ENCODE assay signal across 9 cellular contexts in genomic region chr11:95067042-95067827, GRCh38. TPM values are rescaled to one million over a fixed set of nuclear protein-coding genes. Genes with fewer than 3 reads are reported as not detected.
DNase-seq lines count a peak whose midpoint lies in the region; ATAC-seq, FAIRE-seq and TF ChIP-seq lines count a peak whose summit lies in the region.
"Had no signal": no experiment of that assay in that cellular context is flagged by ENCODE, and none has a peak within 500 bp of the region (broad histone marks: within the 10 kb centered on the region; RNA-seq: fewer than 3 reads in every experiment).

No MANE protein-coding gene starts in this region.

- peaks cover 3% of the 10 kb centered on the region; the same call in 1 of the 2 replicates for H4K20me1 ChIP-seq in HepG2 (ENCODE audit: insufficient read depth, low read length)

- peak overlapping the region; percentile 82 for H3K4me2 ChIP-seq in HepG2 (ENCODE audit: low read depth, low read length)

- in situ Hi-C loops in HepG2 (cut with HindIII; ENCODE audit: extremely low pct_ligation_motif_present, low pct_unique_long_range_greater_than_20kb) = loop anchor here (10.0 kb wide), 1 partner anchor 638 kb away; no protein-coding TSS in a partner anchor

- H2AFZ ChIP-seq in HepG2 (ENCODE audit: low read length) = peak overlapping the region; percentile 76

- no peak for FAIRE-seq in HepG2 (lab: Jason Lieb, UNC)

- H3K27me3 ChIP-seq in HepG2 (ENCODE audit: control insufficient read depth in 1 of 2, insufficient read depth in 2 of 2, low read length in 2 of 2) = no peaks in the 10 kb centered on the region; a peak in 1 of 5 replicates

- peaks cover 18% of the 10 kb centered on the region for H3K4me1 ChIP-seq in HepG2 (ENCODE audit: insufficient read depth, low read length)

- H3K9ac ChIP-seq in HepG2 (ENCODE audit: insufficient read depth, low read depth, low read length) = peak overlapping the region; percentile 94

- no peak for TF ChIP-seq EP300 in HepG2 (IDR thresholded peaks at IDR 0.05; ENCODE audit: low read depth in 2 of 2, low read length in 2 of 2)
- no peak for TF ChIP-seq EP300 in HepG2 (CRISPR knock-in tag; IDR thresholded peaks at IDR 0.05; ENCODE audit: borderline replicate concordance)

- CTCF ChIA-PET in HepG2 (lab: Yijun Ruan, JAX; ENCODE audit: low intra/inter-chr PET ratio, low total read pairs) = no interaction called here

- TF ChIP-seq POLR2A in HepG2 (IDR thresholded peaks at IDR 0.05; ENCODE audit: insufficient read depth in 1 of 2, low read depth in 2 of 2, low read length in 2 of 2) = peak; percentile 60 to 66

- H3K4me3 ChIP-seq in HepG2 (replicated peaks in 1 of 3; ENCODE audit: insufficient read depth in 1 of 3, low read depth in 2 of 3, low read length in 3 of 3) = peak overlapping the region; percentile 80 to 97 (median 93)

- H3K27ac ChIP-seq in HepG2 (ENCODE audit: extremely low read length, insufficient read depth, low read length) = peak overlapping the region; percentile 93

- intact Hi-C loops in HepG2 (cut with micrococcal nuclease; ENCODE audit: unreplicated experiment) = loop anchor here (1.0 to 10.0 kb wide), 2 partner anchors 82 to 552 kb away; partner anchors contain the start of gene C11orf97

- WGBS in HepG2 (ENCODE audit: low lambda C conversion rate) = 2% methylated on average over 7 of the region's 97 CpGs

- ATAC-seq in GM18867 (IDR thresholded peaks at IDR 0.05; ENCODE audit: unreplicated experiment) (peak; percentile 76), HG03103 (IDR thresholded peaks at IDR 0.05; ENCODE audit: low read depth, unreplicated experiment) (peak; percentile 48), HepG2 (peak; percentile 91)

- peaks cover 24% of the 10 kb centered on the region for H3K79me2 ChIP-seq in HepG2 (ENCODE audit: insufficient read depth, low read length)

- H3K36me3 ChIP-seq in HepG2 (replicated peaks in 1 of 2; ENCODE audit: control insufficient read depth in 1 of 2, insufficient read depth in 2 of 2, low read length in 2 of 2) = no peaks in the 10 kb centered on the region

- TF ChIP-seq RAD21 in HepG2 (CRISPR knock-in tag; IDR thresholded peaks at IDR 0.05) = peak; percentile 24; the same call in 1 of the 2 replicates

- TF ChIP-seq CTCF in HepG2 (CRISPR knock-in tag; IDR thresholded peaks at IDR 0.05) = peak; percentile 66

- H3K9me3 ChIP-seq in HepG2 (ENCODE audit: low read length) = no peaks in the 10 kb centered on the region

- no TSS peak for BruUV-seq in HepG2 (replicated peaks; lab: Mats Ljungman, UMichigan)

- POLR2A ChIA-PET in HepG2 (lab: Yijun Ruan, JAX) = interaction anchor here (0.6 to 3.5 kb wide), 17 partner anchors 9 to 1321 kb away, joined by 3 to 48 read pairs (median 4); partner anchors contain the start of genes CEP57, CWC15, ENDOD1 and FAM76B

- DNase-seq in AG08396 (ENCODE audit: low spot score) (peak; percentile 83), NCI-H2227 treated with DMSO at 0.1 percent for 48 hours (lab: John Stamatoyannopoulos, UW) (peak; percentile 49), cortex of kidney (lab: John Stamatoyannopoulos, UW) (peak; percentile 43), HepG2 (ENCODE audit: low spot score) (peak; percentile 57)
- DNase-seq in activated CD4-positive, alpha-beta T cell treated with anti-CD3 and anti-CD28 coated beads for 4 hours = peak; percentile 67 to 71
- peak; percentile 79 for DNase-seq in stimulated activated CD4-positive, alpha-beta T cell treated with anti-CD3 and anti-CD28 coated beads, Interleukin-4, amount 100 ng/mL, for 24 hours

RNA-seq across cellular contexts. Expression of gene SRSF8, which starts 0.5 kb away (rescaled TPM):
- 25.8 and 33.0 TPM in 2 replicates for total RNA-seq in HepG2 (2016; rRNA removed; fragmentation: Illumina TruSeq; extraction: Trizol)
- total RNA-seq in HepG2 (2016; cell fraction: cytosol; rRNA removed; fragmentation: Illumina TruSeq; extraction: Trizol; ENCODE audit: low read depth) = 9.6 and 12.2 TPM in 2 replicates
- 23.0 and 30.3 TPM in 2 replicates for total RNA-seq in HepG2 (2016; cell fraction: insoluble cytoplasmic fraction; rRNA removed; fragmentation: Illumina TruSeq; extraction: Trizol)
- total RNA-seq in HepG2 (2016; cell fraction: membrane; rRNA removed; fragmentation: Illumina TruSeq; extraction: Trizol) = 27.0 and 27.8 TPM in 2 replicates
- total RNA-seq in HepG2 (2016; cell fraction: nucleus; rRNA removed; fragmentation: Illumina TruSeq; extraction: Trizol) = 15.5 and 15.9 TPM in 2 replicates
- polyA plus RNA-seq in HepG2 (2011; rRNA removed) = 21.8 and 22.2 TPM in 2 replicates
- polyA plus RNA-seq in HepG2 (2011; cell fraction: cytosol; rRNA removed) = 13.2 and 19.2 TPM in 2 replicates
- polyA plus RNA-seq in HepG2 (2011; cell fraction: nucleus; rRNA removed) = 10.1 and 13.8 TPM in 2 replicates
- polyA plus RNA-seq in HepG2 (2012) = 22.3 and 23.1 TPM in 2 replicates
- 15.5 and 15.7 TPM in 2 replicates for polyA plus RNA-seq in HepG2 (2016; cell fraction: cytosol; fragmentation: Illumina TruSeq; extraction: Trizol; ENCODE audit: low read depth)
- polyA plus RNA-seq in HepG2 (2016; cell fraction: insoluble cytoplasmic fraction; fragmentation: Illumina TruSeq; extraction: Trizol; ENCODE audit: low read depth) = 39.8 and 40.4 TPM in 2 replicates
- polyA plus RNA-seq in HepG2 (2016; cell fraction: membrane; fragmentation: Illumina TruSeq; extraction: Trizol; ENCODE audit: low read depth) = 26.1 and 26.7 TPM in 2 replicates
- polyA plus RNA-seq in HepG2 (2016; cell fraction: nucleus; fragmentation: Illumina TruSeq; extraction: Trizol; ENCODE audit: insufficient read depth, low read depth) = 25.6 and 28.8 TPM in 2 replicates
- polyA minus RNA-seq in HepG2 (2011; rRNA and poly(A)+ RNA removed; ENCODE audit: low replicate concordance) = 18.5 and 20.8 TPM in 2 replicates
- 8.7 and 9.5 TPM in 2 replicates for polyA minus RNA-seq in HepG2 (2011; cell fraction: cytosol; rRNA and poly(A)+ RNA removed)
- polyA minus RNA-seq in HepG2 (2011; cell fraction: nucleus; rRNA and poly(A)+ RNA removed) = 11.7 and 14.9 TPM in 2 replicates

RNA-seq across cellular contexts. Expression of gene KDM4F, which starts 18.0 kb away (rescaled TPM):
- total RNA-seq in HepG2 (2016; rRNA removed; fragmentation: Illumina TruSeq; extraction: Trizol) = not detected in 2 replicates
- not detected in 2 replicates for total RNA-seq in HepG2 (2016; cell fraction: cytosol; rRNA removed; fragmentation: Illumina TruSeq; extraction: Trizol; ENCODE audit: low read depth)
- not detected in 2 replicates for total RNA-seq in HepG2 (2016; cell fraction: insoluble cytoplasmic fraction; rRNA removed; fragmentation: Illumina TruSeq; extraction: Trizol)
- total RNA-seq in HepG2 (2016; cell fraction: membrane; rRNA removed; fragmentation: Illumina TruSeq; extraction: Trizol) = not detected in 2 replicates
- not detected in 2 replicates for total RNA-seq in HepG2 (2016; cell fraction: nucleus; rRNA removed; fragmentation: Illumina TruSeq; extraction: Trizol)
- not detected in 2 replicates for polyA plus RNA-seq in HepG2 (2011; rRNA removed)
- not detected in 2 replicates for polyA plus RNA-seq in HepG2 (2011; cell fraction: cytosol; rRNA removed)
- not detected in 2 replicates for polyA plus RNA-seq in HepG2 (2011; cell fraction: nucleus; rRNA removed)
- polyA plus RNA-seq in HepG2 (2012) = not detected in 2 replicates
- not detected in 2 replicates for polyA plus RNA-seq in HepG2 (2016; cell fraction: cytosol; fragmentation: Illumina TruSeq; extraction: Trizol; ENCODE audit: low read depth)
- polyA plus RNA-seq in HepG2 (2016; cell fraction: insoluble cytoplasmic fraction; fragmentation: Illumina TruSeq; extraction: Trizol; ENCODE audit: low read depth) = not detected in 2 replicates
- polyA plus RNA-seq in HepG2 (2016; cell fraction: membrane; fragmentation: Illumina TruSeq; extraction: Trizol; ENCODE audit: low read depth) = not detected in 2 replicates
- polyA plus RNA-seq in HepG2 (2016; cell fraction: nucleus; fragmentation: Illumina TruSeq; extraction: Trizol; ENCODE audit: insufficient read depth, low read depth) = not detected in 2 replicates
- not detected in 2 replicates for polyA minus RNA-seq in HepG2 (2011; rRNA and poly(A)+ RNA removed; ENCODE audit: low replicate concordance)
- polyA minus RNA-seq in HepG2 (2011; cell fraction: cytosol; rRNA and poly(A)+ RNA removed) = not detected in 2 replicates
- not detected in 2 replicates for polyA minus RNA-seq in HepG2 (2011; cell fraction: nucleus; rRNA and poly(A)+ RNA removed)
- total RNA-seq: activated CD8-positive, alpha-beta memory T cell treated with anti-CD3 and anti-CD28 coated beads for 36 hours had no signal

RNA-seq across cellular contexts. Expression of gene ENDOD1, which starts 22.4 kb away (rescaled TPM):
- 4.3 and 6.8 TPM in 2 replicates for total RNA-seq in HepG2 (2016; rRNA removed; fragmentation: Illumina TruSeq; extraction: Trizol)
- total RNA-seq in HepG2 (2016; cell fraction: cytosol; rRNA removed; fragmentation: Illumina TruSeq; extraction: Trizol; ENCODE audit: low read depth) = 0.30 and 0.62 TPM in 2 replicates
- 4.0 and 6.7 TPM in 2 replicates for total RNA-seq in HepG2 (2016; cell fraction: insoluble cytoplasmic fraction; rRNA removed; fragmentation: Illumina TruSeq; extraction: Trizol)
- 2.4 and 3.2 TPM in 2 replicates for total RNA-seq in HepG2 (2016; cell fraction: membrane; rRNA removed; fragmentation: Illumina TruSeq; extraction: Trizol)
- 5.9 and 7.0 TPM in 2 replicates for total RNA-seq in HepG2 (2016; cell fraction: nucleus; rRNA removed; fragmentation: Illumina TruSeq; extraction: Trizol)
- polyA plus RNA-seq in HepG2 (2011; rRNA removed) = 2.0 and 2.1 TPM in 2 replicates
- 1.7 and 2.3 TPM in 2 replicates for polyA plus RNA-seq in HepG2 (2011; cell fraction: cytosol; rRNA removed)
- 0.72 and 1.2 TPM in 2 replicates for polyA plus RNA-seq in HepG2 (2011; cell fraction: nucleus; rRNA removed)
- polyA plus RNA-seq in HepG2 (2012) = 2.1 and 2.3 TPM in 2 replicates
- 0.43 and 0.46 TPM in 2 replicates for polyA plus RNA-seq in HepG2 (2016; cell fraction: cytosol; fragmentation: Illumina TruSeq; extraction: Trizol; ENCODE audit: low read depth)
- polyA plus RNA-seq in HepG2 (2016; cell fraction: insoluble cytoplasmic fraction; fragmentation: Illumina TruSeq; extraction: Trizol; ENCODE audit: low read depth) = 2.3 and 3.0 TPM in 2 replicates
- 1.1 and 1.3 TPM in 2 replicates for polyA plus RNA-seq in HepG2 (2016; cell fraction: membrane; fragmentation: Illumina TruSeq; extraction: Trizol; ENCODE audit: low read depth)
- 5.2 and 5.9 TPM in 2 replicates for polyA plus RNA-seq in HepG2 (2016; cell fraction: nucleus; fragmentation: Illumina TruSeq; extraction: Trizol; ENCODE audit: insufficient read depth, low read depth)
- 2.9 and 4.8 TPM in 2 replicates for polyA minus RNA-seq in HepG2 (2011; rRNA and poly(A)+ RNA removed; ENCODE audit: low replicate concordance)
- polyA minus RNA-seq in HepG2 (2011; cell fraction: cytosol; rRNA and poly(A)+ RNA removed) = 3.1 and 3.2 TPM in 2 replicates
- polyA minus RNA-seq in HepG2 (2011; cell fraction: nucleus; rRNA and poly(A)+ RNA removed) = 2.2 and 3.5 TPM in 2 replicates

RNA-seq across cellular contexts. Expression of gene KDM4E, which starts 42.2 kb away (rescaled TPM):
- total RNA-seq in HepG2 (2016; rRNA removed; fragmentation: Illumina TruSeq; extraction: Trizol) = not detected in 2 replicates
- not detected in 2 replicates for total RNA-seq in HepG2 (2016; cell fraction: cytosol; rRNA removed; fragmentation: Illumina TruSeq; extraction: Trizol; ENCODE audit: low read depth)
- total RNA-seq in HepG2 (2016; cell fraction: insoluble cytoplasmic fraction; rRNA removed; fragmentation: Illumina TruSeq; extraction: Trizol) = not detected in 2 replicates
- not detected in 2 replicates for total RNA-seq in HepG2 (2016; cell fraction: membrane; rRNA removed; fragmentation: Illumina TruSeq; extraction: Trizol)
- total RNA-seq in HepG2 (2016; cell fraction: nucleus; rRNA removed; fragmentation: Illumina TruSeq; extraction: Trizol) = not detected in 2 replicates
- polyA plus RNA-seq in HepG2 (2011; rRNA removed) = not detected in 2 replicates
- polyA plus RNA-seq in HepG2 (2011; cell fraction: cytosol; rRNA removed) = not detected in 2 replicates
- polyA plus RNA-seq in HepG2 (2011; cell fraction: nucleus; rRNA removed) = not detected in 2 replicates
- polyA plus RNA-seq in HepG2 (2012) = not detected in 2 replicates
- polyA plus RNA-seq in HepG2 (2016; cell fraction: cytosol; fragmentation: Illumina TruSeq; extraction: Trizol; ENCODE audit: low read depth) = not detected in 2 replicates
- polyA plus RNA-seq in HepG2 (2016; cell fraction: insoluble cytoplasmic fraction; fragmentation: Illumina TruSeq; extraction: Trizol; ENCODE audit: low read depth) = not detected in 2 replicates
- polyA plus RNA-seq in HepG2 (2016; cell fraction: membrane; fragmentation: Illumina TruSeq; extraction: Trizol; ENCODE audit: low read depth) = not detected in 2 replicates
- polyA plus RNA-seq in HepG2 (2016; cell fraction: nucleus; fragmentation: Illumina TruSeq; extraction: Trizol; ENCODE audit: insufficient read depth, low read depth) = not detected in 2 replicates
- not detected in 2 replicates for polyA minus RNA-seq in HepG2 (2011; rRNA and poly(A)+ RNA removed; ENCODE audit: low replicate concordance)
- not detected in 2 replicates for polyA minus RNA-seq in HepG2 (2011; cell fraction: cytosol; rRNA and poly(A)+ RNA removed)
- polyA minus RNA-seq in HepG2 (2011; cell fraction: nucleus; rRNA and poly(A)+ RNA removed) = not detected in 2 replicates
- total RNA-seq: activated CD8-positive, alpha-beta memory T cell treated with anti-CD3 and anti-CD28 coated beads for 36 hours had no signal

Comparison
In these comparisons a context has a peak if more than half of its experiments do, and no peak if none do; other contexts are left out.
1. Peak in every context shown above with its lines: DNase-seq, ATAC-seq, H3K4me3 ChIP-seq and H3K27ac ChIP-seq.